Comparison of ENCODE assay signal across 8 cellular contexts in the genomic region with DNA sequence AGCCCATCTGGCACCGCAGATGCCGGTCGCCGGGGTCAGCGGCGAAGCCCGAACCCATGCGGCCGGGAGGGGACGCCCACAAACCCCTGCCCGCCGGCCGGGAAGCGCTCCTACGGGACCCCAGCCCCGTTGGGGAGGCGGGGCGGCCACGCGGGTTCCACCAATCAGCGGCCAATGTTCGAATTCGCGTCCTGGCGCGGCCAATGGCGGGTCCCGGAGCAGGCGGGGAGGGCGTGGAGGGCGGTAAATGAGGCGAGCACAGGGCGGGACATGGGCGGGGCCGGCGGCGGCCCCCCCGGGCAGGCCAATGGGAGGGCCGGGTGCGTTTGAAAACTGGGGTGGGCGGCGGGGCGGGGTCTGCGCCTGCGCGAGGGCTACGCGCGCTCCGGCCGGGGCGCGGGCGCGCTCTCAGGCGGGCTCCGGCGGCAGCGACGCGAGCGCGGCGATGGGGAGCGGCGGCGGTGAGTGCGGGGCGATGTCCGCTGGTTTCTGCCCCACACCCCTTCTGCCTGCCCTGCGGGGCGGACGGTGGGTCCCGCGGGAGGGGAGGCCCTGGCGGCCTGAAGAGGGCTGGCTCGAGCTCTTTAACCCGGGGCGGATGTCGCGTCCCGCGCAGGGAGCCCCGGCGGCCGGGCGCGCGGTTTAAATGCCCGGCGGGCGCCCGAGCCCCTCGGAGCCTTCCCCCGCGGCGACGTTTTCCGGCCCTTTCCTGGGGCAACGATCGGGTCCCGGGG. TPM values are rescaled to one million over a fixed set of nuclear protein-coding genes. Genes with fewer than 3 reads are reported as not detected.
DNase-seq lines count a peak whose midpoint lies in the region; ATAC-seq and TF ChIP-seq lines count a peak whose summit lies in the region.

A gene with protein sequence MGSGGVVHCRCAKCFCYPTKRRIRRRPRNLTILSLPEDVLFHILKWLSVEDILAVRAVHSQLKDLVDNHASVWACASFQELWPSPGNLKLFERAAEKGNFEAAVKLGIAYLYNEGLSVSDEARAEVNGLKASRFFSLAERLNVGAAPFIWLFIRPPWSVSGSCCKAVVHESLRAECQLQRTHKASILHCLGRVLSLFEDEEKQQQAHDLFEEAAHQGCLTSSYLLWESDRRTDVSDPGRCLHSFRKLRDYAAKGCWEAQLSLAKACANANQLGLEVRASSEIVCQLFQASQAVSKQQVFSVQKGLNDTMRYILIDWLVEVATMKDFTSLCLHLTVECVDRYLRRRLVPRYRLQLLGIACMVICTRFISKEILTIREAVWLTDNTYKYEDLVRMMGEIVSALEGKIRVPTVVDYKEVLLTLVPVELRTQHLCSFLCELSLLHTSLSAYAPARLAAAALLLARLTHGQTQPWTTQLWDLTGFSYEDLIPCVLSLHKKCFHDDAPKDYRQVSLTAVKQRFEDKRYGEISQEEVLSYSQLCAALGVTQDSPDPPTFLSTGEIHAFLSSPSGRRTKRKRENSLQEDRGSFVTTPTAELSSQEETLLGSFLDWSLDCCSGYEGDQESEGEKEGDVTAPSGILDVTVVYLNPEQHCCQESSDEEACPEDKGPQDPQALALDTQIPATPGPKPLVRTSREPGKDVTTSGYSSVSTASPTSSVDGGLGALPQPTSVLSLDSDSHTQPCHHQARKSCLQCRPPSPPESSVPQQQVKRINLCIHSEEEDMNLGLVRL (plus strand): TSS at position 411 of the 734 bp plus-strand sequence. CDS start 35 bp downstream, at position 446.

- intact Hi-C loops in spleen (cut with DNase I; ENCODE audit: low total_unique reads), result no loop called here

- TF ChIP-seq CTCF in spleen (IDR thresholded peaks at IDR 0.05 in 8 of 11, conservative IDR thresholded peaks at IDR 0.05 in 3 of 11), result peak in 6 of 11 experiments; percentile 3 to 35 (median 18)

- H3K4me1 ChIP-seq in spleen, result peaks cover 7 to 33% (median 21%) of the 10 kb centered on the region in 6 donors

- TF ChIP-seq POLR2A in spleen (IDR thresholded peaks at IDR 0.05), result no peak

- H3K4me3 ChIP-seq in spleen, result peak within 1 kb of the TSS; percentile 64 to 92 (median 88)

- peak within 1 kb of the TSS; percentile 3 for H3K27ac ChIP-seq in caudate nucleus (ENCODE audit: low read depth, low read length)
- H3K27ac ChIP-seq in spleen, result peak within 1 kb of the TSS; percentile 55 to 89 (median 78)

- DNase-seq in AG08396 (ENCODE audit: low spot score) (peak; percentile 100), NCI-H2227 treated with DMSO at 0.1 percent for 48 hours (lab: John Stamatoyannopoulos, UW) (peak; percentile 96), caudate nucleus (lab: John Stamatoyannopoulos, UW) (peak; percentile 51 to 99 (median 95)), inferior parietal cortex (ENCODE audit: extremely low spot score) (peak; percentile 93), spleen (peak; percentile 98)
- peak; percentile 95 to 96 (median 96) for DNase-seq in activated CD4-positive, CD25-positive, alpha-beta regulatory T cell (lab: John Stamatoyannopoulos, UW)

- no peaks in the 10 kb centered on the region for H3K27me3 ChIP-seq in spleen (replicated peaks in 1 of 7)

- WGBS in spleen, 5 donors, result 0 to 1% (median 0%) methylated on average over 54 to 102 of the region's 102 CpGs

- peak; percentile 85 for ATAC-seq in GM18909 (IDR thresholded peaks at IDR 0.05; ENCODE audit: poor library complexity, unreplicated experiment)
- ATAC-seq in HG03159 (IDR thresholded peaks at IDR 0.05; ENCODE audit: unreplicated experiment), result peak; percentile 87

- H3K9me3 ChIP-seq in spleen, result no peaks in the 10 kb centered on the region

- H3K36me3 ChIP-seq in spleen, result peaks cover 0 to 31% (median 14%) of the 10 kb centered on the region in 6 donors

RNA-seq across cellular contexts. Expression of the gene that starts here (rescaled TPM):
- 10 to 100 TPM in 1 of 7 donors, 1 to 10 TPM in 6; 4.2 to 11.1 (median 7.3) TPM for total RNA-seq in spleen
- 1 to 10 TPM; 1.5 to 2.7 (median 2.6) TPM for polyA plus RNA-seq in spleen

Comparison
In these comparisons a context has a peak if more than half of its experiments do, and no peak if none do; other contexts are left out.
1. Peak in every context shown above with its lines: DNase-seq, ATAC-seq, H3K4me3 ChIP-seq and H3K27ac ChIP-seq.